8 cellular contexts compared by ENCODE assay signal in genomic region chr5:13976867-13977479, GRCh38. TPM values are rescaled to one million over a fixed set of nuclear protein-coding genes. Genes with fewer than 3 reads are reported as not detected.
DNase-seq lines count a peak whose midpoint lies in the region; ATAC-seq and TF ChIP-seq lines count a peak whose summit lies in the region.

No MANE protein-coding gene starts in this region.

- intact Hi-C loops in adrenal gland (cut with DNase I): no loop called here

- TF ChIP-seq POLR2A in adrenal gland (IDR thresholded peaks at IDR 0.05): no peak

- peaks cover 40 to 42% of the 10 kb centered on the region in 2 donors for H3K27me3 Mint-ChIP-seq in stimulated activated naive B cell treated with anti-CD40 and anti-IgM and Interleukin-4, amounts not matched to agents 10 μg/mL and 1 μg/mL and 100 μg/mL, for 72 hours

- H3K4me3 ChIP-seq in adrenal gland: no peak overlapping the region

- ATAC-seq in stimulated activated naive B cell treated with anti-CD40 and anti-IgM and Interleukin-4, amounts not matched to agents 10 μg/mL and 1 μg/mL and 100 μg/mL, for 72 hours (replicated peaks): no peak
- ATAC-seq in GM19328 (IDR thresholded peaks at IDR 0.05; ENCODE audit: unreplicated experiment) (no peak), HG02884 (IDR thresholded peaks at IDR 0.05; ENCODE audit: unreplicated experiment) (no peak)

- H3K4me3 Mint-ChIP-seq in stimulated activated naive B cell treated with anti-CD40 and anti-IgM and Interleukin-4, amounts not matched to agents 10 μg/mL and 1 μg/mL and 100 μg/mL, for 72 hours: no peak overlapping the region

- peaks cover 3% of the 10 kb centered on the region for H3K27me3 ChIP-seq in adrenal gland

- WGBS in adrenal gland, 4 donors: 47 to 61% (median 50%) methylated on average over 8 of the region's 8 CpGs

- DNase-seq in GM03348 (ENCODE audit: low spot score): peak; percentile 65
- peak; percentile 72 for DNase-seq in NCI-H1694 (lab: John Stamatoyannopoulos, UW)
- DNase-seq in adrenal gland: no peak
- peak; percentile 73 for DNase-seq in kidney tubule cell (ENCODE audit: low spot score)
- DNase-seq in stimulated activated naive B cell treated with anti-CD40 and anti-IgM and Interleukin-4, amounts not matched to agents 10 μg/mL and 1 μg/mL and 100 μg/mL, for 72 hours: no peak
- no peak for DNase-seq in middle frontal gyrus (ENCODE audit: extremely low spot score, low spot score)

- no peaks in the 10 kb centered on the region for H3K36me3 ChIP-seq in adrenal gland (replicated peaks in 1 of 2)

- no peaks in the 10 kb centered on the region for H3K9me3 Mint-ChIP-seq in stimulated activated naive B cell treated with anti-CD40 and anti-IgM and Interleukin-4, amounts not matched to agents 10 μg/mL and 1 μg/mL and 100 μg/mL, for 72 hours

- TF ChIP-seq CTCF in adrenal gland (IDR thresholded peaks at IDR 0.05): peak in 5 of 6 experiments; percentile 7 to 29 (median 24)

- no peaks in the 10 kb centered on the region for H3K9me3 ChIP-seq in adrenal gland (replicated peaks in 1 of 3)

- no peak overlapping the region for H3K27ac Mint-ChIP-seq in stimulated activated naive B cell treated with anti-CD40 and anti-IgM and Interleukin-4, amounts not matched to agents 10 μg/mL and 1 μg/mL and 100 μg/mL, for 72 hours

- no peaks in the 10 kb centered on the region for H3K36me3 Mint-ChIP-seq in stimulated activated naive B cell treated with anti-CD40 and anti-IgM and Interleukin-4, amounts not matched to agents 10 μg/mL and 1 μg/mL and 100 μg/mL, for 72 hours

- no peak overlapping the region for H3K27ac ChIP-seq in adrenal gland

- H3K4me1 Mint-ChIP-seq in stimulated activated naive B cell treated with anti-CD40 and anti-IgM and Interleukin-4, amounts not matched to agents 10 μg/mL and 1 μg/mL and 100 μg/mL, for 72 hours: no peaks in the 10 kb centered on the region

- no peaks in the 10 kb centered on the region for H3K4me1 ChIP-seq in adrenal gland (replicated peaks in 1 of 2)

RNA-seq across cellular contexts. Expression of gene DNAH5, which starts 32.5 kb away (rescaled TPM):
- 1 to 10 TPM in 1 of 8 donors, under 1 TPM in 7; 0.06 to 1.4 (median 0.36) TPM for total RNA-seq in adrenal gland
- under 1 TPM; 0.08 to 0.27 (median 0.17) TPM for polyA plus RNA-seq in adrenal gland

Comparison
In these comparisons a context has a peak if more than half of its experiments do, and no peak if none do; other contexts are left out.
1. DNase-seq: peak in GM03348 (single experiment), NCI-H1694 (single experiment) and kidney tubule cell (single experiment); none in adrenal gland (0 of 7), stimulated activated naive B cell treated with anti-CD40 and anti-IgM and Interleukin-4, amounts not matched to agents 10 μg/mL and 1 μg/mL and 100 μg/mL, for 72 hours (single experiment) and middle frontal gyrus (single experiment).